In the genomic region with DNA sequence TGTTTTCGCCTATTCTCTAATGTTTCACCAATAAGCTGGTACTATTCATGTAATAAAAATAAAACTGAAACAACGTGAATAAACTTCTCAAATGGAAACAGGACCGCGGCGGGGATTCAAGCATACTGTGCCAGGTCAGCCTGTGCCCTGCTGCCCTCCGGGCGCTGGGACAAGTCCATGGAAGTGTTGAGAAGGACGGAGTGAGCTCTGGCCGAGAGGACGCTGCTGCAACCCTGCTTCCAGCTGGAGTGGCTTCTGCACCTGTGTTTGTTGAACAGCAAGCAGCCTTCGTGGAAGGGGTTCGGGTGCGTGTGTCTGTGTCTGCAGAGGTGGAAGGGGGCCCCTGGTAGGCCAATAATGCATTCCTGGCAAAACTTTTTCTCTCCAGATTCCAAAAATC, we compare ENCODE assay signal across 23 cellular contexts.
"Had no signal": no experiment of that assay in that cellular context is flagged by ENCODE, and none has a peak within 500 bp of the region (broad histone marks: within the 10 kb centered on the region; RNA-seq: fewer than 3 reads in every experiment).

No MANE protein-coding gene starts in this region.

- DNase-seq: activated CD4-positive, alpha-beta T cell treated with anti-CD3 and anti-CD28 coated beads for 36 hours; activated CD4-positive, CD25-positive, alpha-beta regulatory T cell; activated gamma-delta T cell treated with Interleukin-2 at 50 U/mL for 16 hours; activated naive CD4-positive, alpha-beta T cell treated with anti-CD3 and anti-CD28 coated beads, Interleukin-2, amount 50 U/mL, for 16 hours; activated T-cell treated with anti-CD3 and anti-CD28 coated beads, Interleukin-2, amount 50 U/mL, for 4 hours; amniotic stem cell; brain microvascular endothelial cell; hippocampal formation; kidney; left colon; ovary; small intestine; stimulated activated CD4-positive, alpha-beta T cell treated with anti-CD3 and anti-CD28 coated beads, Interleukin-1b, Interleukin-23, amount 100 ng/mL, for 48 hours; stimulated activated naive B cell treated with anti-CD40 and anti-IgM and Interleukin-4, amounts not matched to agents 10 μg/mL and 1 μg/mL and 100 μg/mL, for 72 hours; stomach; tibial artery; upper lobe of right lung had no signal

- H3K36me3 ChIP-seq: brain microvascular endothelial cell, ovary, stomach, tibial artery, upper lobe of right lung had no signal

- H3K4me3 ChIP-seq: ovary, stomach, tibial artery, upper lobe of right lung had no signal

- H3K36me3 Mint-ChIP-seq: memory B cell; natural killer cell treated with Interleukin-12 subunit alpha and Interleukin-12 subunit beta and Interleukin-15 and Interleukin-18, amount 100 ng/mL, for 72 hours; stimulated activated naive B cell treated with anti-CD40 and anti-IgM and Interleukin-4, amounts not matched to agents 10 μg/mL and 1 μg/mL and 100 μg/mL, for 72 hours had no signal

- H3K4me1 Mint-ChIP-seq: activated CD4-positive, alpha-beta T cell treated with anti-CD3 and anti-CD28 coated beads for 36 hours; memory B cell; stimulated activated naive B cell treated with anti-CD40 and anti-IgM and Interleukin-4, amounts not matched to agents 10 μg/mL and 1 μg/mL and 100 μg/mL, for 72 hours had no signal

- H3K4me1 ChIP-seq: tibial artery, upper lobe of right lung had no signal

- H3K27ac ChIP-seq: brain microvascular endothelial cell, epithelial cell of prostate, ovary, stomach, tibial artery, upper lobe of right lung had no signal

- H3K9me3 Mint-ChIP-seq: activated T-helper 17 cell treated with anti-CD3 and anti-CD28 coated beads, Interleukin-2, amount 50 U/mL, for 72 hours; natural killer cell treated with Interleukin-12 subunit alpha and Interleukin-12 subunit beta and Interleukin-15 and Interleukin-18, amount 100 ng/mL, for 72 hours had no signal

- H3K27ac Mint-ChIP-seq: activated CD4-positive, alpha-beta T cell treated with anti-CD3 and anti-CD28 coated beads for 36 hours; activated T-helper 17 cell treated with anti-CD3 and anti-CD28 coated beads, Interleukin-2, amount 50 U/mL, for 72 hours; memory B cell; natural killer cell treated with Interleukin-12 subunit alpha and Interleukin-12 subunit beta and Interleukin-15 and Interleukin-18, amount 100 ng/mL, for 72 hours; progenitor cell of endocrine pancreas; stimulated activated naive B cell treated with anti-CD40 and anti-IgM and Interleukin-4, amounts not matched to agents 10 μg/mL and 1 μg/mL and 100 μg/mL, for 72 hours had no signal

- H3K27me3 ChIP-seq: ovary, upper lobe of right lung had no signal

- H3K9me3 ChIP-seq: ovary, tibial artery, upper lobe of right lung had no signal

- H3K4me3 Mint-ChIP-seq: activated CD4-positive, alpha-beta T cell treated with anti-CD3 and anti-CD28 coated beads for 36 hours; activated T-cell treated with anti-CD3 and anti-CD28 coated beads, Interleukin-2, amount 50 U/mL, for 4 hours; activated T-helper 17 cell treated with anti-CD3 and anti-CD28 coated beads, Interleukin-2, amount 50 U/mL, for 72 hours; memory B cell; natural killer cell treated with Interleukin-12 subunit alpha and Interleukin-12 subunit beta and Interleukin-15 and Interleukin-18, amount 100 ng/mL, for 72 hours; stimulated activated naive B cell treated with anti-CD40 and anti-IgM and Interleukin-4, amounts not matched to agents 10 μg/mL and 1 μg/mL and 100 μg/mL, for 72 hours had no signal

- ATAC-seq: activated CD4-positive, alpha-beta T cell treated with anti-CD3 and anti-CD28 coated beads for 36 hours; activated T-cell treated with anti-CD3 and anti-CD28 coated beads, Interleukin-2, amount 50 U/mL, for 4 hours; activated T-helper 17 cell treated with anti-CD3 and anti-CD28 coated beads, Interleukin-2, amount 50 U/mL, for 72 hours; left colon; natural killer cell treated with Interleukin-12 subunit alpha and Interleukin-12 subunit beta and Interleukin-15 and Interleukin-18, amount 100 ng/mL, for 72 hours; sciatic nerve; stimulated activated naive B cell treated with anti-CD40 and anti-IgM and Interleukin-4, amounts not matched to agents 10 μg/mL and 1 μg/mL and 100 μg/mL, for 72 hours; upper lobe of right lung had no signal
